In genomic region chr1:153352523-153352922, GRCh38 we compare ENCODE assay signal across 8 cellular contexts. TPM values are rescaled to one million over a fixed set of nuclear protein-coding genes. Genes with fewer than 3 reads are reported as not detected.
DNase-seq lines count a peak whose midpoint lies in the region; ATAC-seq, FAIRE-seq and TF ChIP-seq lines count a peak whose summit lies in the region.

No MANE protein-coding gene starts in this region.

- no peak overlapping the region for H3K27ac ChIP-seq in right atrium auricular region
- H3K27ac ChIP-seq in sigmoid colon = no peak overlapping the region

- H3K27me3 ChIP-seq in right atrium auricular region (no peaks in the 10 kb centered on the region), sigmoid colon (peaks cover 0 to 32% (median 0%) of the 10 kb centered on the region in 3 donors)

- intact Hi-C loops in sigmoid colon (cut with DNase I) = loop anchor here (1.0 kb wide), 1 partner anchor 143 kb away; no protein-coding TSS in a partner anchor

- no peak for TF ChIP-seq POLR2A in sigmoid colon (IDR thresholded peaks at IDR 0.05)

- no peak for ATAC-seq in GM19397 (IDR thresholded peaks at IDR 0.05; ENCODE audit: unreplicated experiment)

- DNase-seq in A172 (ENCODE audit: low spot score) (peak; percentile 88), GM18507 (ENCODE audit: extremely low spot score, insufficient read length, low read depth) (peak; percentile 52), NCI-H1694 treated with DMSO at 0.1 percent for 48 hours (lab: John Stamatoyannopoulos, UW) (peak; percentile 92), T-helper 2 cell (peak; percentile 17 to 63 (median 46)), amniotic stem cell (lab: John Stamatoyannopoulos, UW) (peak; percentile 8), right atrium auricular region (ENCODE audit: low spot score) (peak; percentile 72), sigmoid colon (peak; percentile 84)

- FAIRE-seq in GM18507 (lab: Jason Lieb, UNC) = peak; percentile 81

- no peaks in the 10 kb centered on the region for H3K4me1 ChIP-seq in right atrium auricular region
- no peaks in the 10 kb centered on the region for H3K4me1 ChIP-seq in sigmoid colon

- H3K36me3 ChIP-seq in right atrium auricular region = no peaks in the 10 kb centered on the region
- H3K36me3 ChIP-seq in sigmoid colon = no peaks in the 10 kb centered on the region

- WGBS in sigmoid colon, 2 donors = 0% methylated on average over 4 of the region's 4 CpGs

- H3K9me3 ChIP-seq in right atrium auricular region (no peaks in the 10 kb centered on the region), sigmoid colon (no peaks in the 10 kb centered on the region)

- TF ChIP-seq EP300 in sigmoid colon (IDR thresholded peaks at IDR 0.05) = no peak

- no peak overlapping the region for H3K4me3 ChIP-seq in right atrium auricular region
- H3K4me3 ChIP-seq in sigmoid colon = no peak overlapping the region

- TF ChIP-seq CTCF in right atrium auricular region (IDR thresholded peaks at IDR 0.05) (peak; percentile 84 to 93), sigmoid colon (IDR thresholded peaks at IDR 0.05) (peak; percentile 67 to 87 (median 82))

RNA-seq across cellular contexts. Expression of gene PGLYRP4, which starts 3.9 kb away (rescaled TPM):
- total RNA-seq in A172 (2014; rRNA removed; shearing (Covaris generic)) = not detected in 2 replicates
- total RNA-seq in right atrium auricular region (not detected), sigmoid colon (not detected)
- polyA plus RNA-seq in sigmoid colon = 1 to 10 TPM in 1 of 3 donors, not detected in 2; 1.1 TPM

RNA-seq across cellular contexts. Expression of gene S100A9, which starts 5.1 kb away (rescaled TPM):
- total RNA-seq in A172 (2014; rRNA removed; shearing (Covaris generic)) = not detected in 2 replicates
- 100 to 1,000 TPM in 1 of 2 donors, 10 to 100 TPM in 1; 65.7 to 199 TPM for total RNA-seq in right atrium auricular region
- 100 to 1,000 TPM in 3 of 4 donors, 10 to 100 TPM in 1; 73.4 to 943 (median 280) TPM for total RNA-seq in sigmoid colon
- polyA plus RNA-seq in sigmoid colon = 100 to 1,000 TPM; 221 to 449 (median 351) TPM

RNA-seq across cellular contexts. Expression of gene S100A12, which starts 22.9 kb away (rescaled TPM):
- not detected in 2 replicates for total RNA-seq in A172 (2014; rRNA removed; shearing (Covaris generic))
- total RNA-seq in right atrium auricular region (1 to 10 TPM; 5.5 to 5.7 TPM), sigmoid colon (not detected)
- polyA plus RNA-seq in sigmoid colon = 10 to 100 TPM in 2 of 3 donors, 1 to 10 TPM in 1; 2.9 to 23.4 (median 20.8) TPM

RNA-seq across cellular contexts. Expression of gene S100A8, which starts 38.4 kb away (rescaled TPM):
- not detected in 2 replicates for total RNA-seq in A172 (2014; rRNA removed; shearing (Covaris generic))
- 10 to 100 TPM; 19.1 to 37.1 TPM for total RNA-seq in right atrium auricular region
- 100 to 1,000 TPM in 1 of 4 donors, 10 to 100 TPM in 2, not detected in 1; 14.2 to 103 (median 32.1) TPM for total RNA-seq in sigmoid colon
- polyA plus RNA-seq in sigmoid colon = 100 to 1,000 TPM in 1 of 3 donors, 10 to 100 TPM in 2; 68.8 to 109 (median 95.7) TPM

RNA-seq across cellular contexts. Expression of gene PGLYRP3, which starts 39.8 kb away (rescaled TPM):
- total RNA-seq in A172 (2014; rRNA removed; shearing (Covaris generic)) = not detected in 2 replicates
- total RNA-seq in right atrium auricular region = not detected
- total RNA-seq in sigmoid colon = not detected
- polyA plus RNA-seq in sigmoid colon = under 1 TPM in 1 of 3 donors, not detected in 2; 0.16 TPM

Comparison
In these comparisons a context has a peak if more than half of its experiments do, and no peak if none do; other contexts are left out.
1. DNase-seq: peak in every context shown above with its lines; median percentile 92 in NCI-H1694 treated with DMSO at 0.1 percent for 48 hours; 88 in A172; 84 in sigmoid colon; 72 in right atrium auricular region; 52 in GM18507; 46 in T-helper 2 cell; 8 in amniotic stem cell.
2. RNA of gene S100A9, which starts 5.1 kb away (total RNA-seq): 73.4 to 943 TPM in sigmoid colon and 65.7 to 199 TPM in right atrium auricular region; not detected in A172; every median in the first group is over 10 times any median in the second.